Comparison of ENCODE assay signal across 23 cellular contexts in the genomic region with DNA sequence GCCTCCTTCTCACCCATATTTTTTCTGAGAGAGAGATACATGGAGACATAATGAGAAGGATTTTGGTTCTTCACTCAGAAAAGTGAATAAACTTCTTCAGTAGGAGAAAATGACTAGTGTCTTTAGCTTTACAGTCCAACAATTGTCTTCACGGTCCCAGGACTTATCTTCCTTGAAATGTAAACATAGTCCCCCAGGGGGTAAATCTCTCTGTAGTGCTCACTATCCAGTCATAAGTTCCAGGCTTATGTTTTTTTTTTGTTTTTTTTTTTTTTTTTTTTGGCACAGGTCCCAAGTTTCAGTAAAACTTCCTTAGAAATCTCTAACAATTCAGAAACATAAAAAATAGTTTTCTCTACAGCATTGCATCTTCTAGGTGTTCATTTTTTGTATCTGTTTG.
DNase-seq lines count a peak whose midpoint lies in the region; ATAC-seq and TF ChIP-seq lines count a peak whose summit lies in the region.
"Had no signal": no experiment of that assay in that cellular context is flagged by ENCODE, and none has a peak within 500 bp of the region (broad histone marks: within the 10 kb centered on the region; RNA-seq: fewer than 3 reads in every experiment).

No MANE protein-coding gene starts in this region.

- H3K9me3 ChIP-seq in adipocyte (ENCODE audit: control insufficient read depth, low read length) = no peaks in the 10 kb centered on the region
- H3K9me3 ChIP-seq: stomach, tibial artery had no signal

- no peaks in the 10 kb centered on the region for H3K27me3 ChIP-seq in adipocyte (replicated peaks; ENCODE audit: control insufficient read depth, insufficient read depth, low read length)
- H3K27me3 ChIP-seq: cardiac muscle cell, stomach, tibial artery had no signal

- TF ChIP-seq CTCF in epithelial cell of esophagus (IDR thresholded peaks at IDR 0.05; ENCODE audit: insufficient read depth, low read depth, low read length, missing control alignments) = no peak

- H3K4me3 ChIP-seq in adipocyte (ENCODE audit: low read length) (no peak overlapping the region), epithelial cell of esophagus (ENCODE audit: low read length) (no peak overlapping the region)
- H3K4me3 ChIP-seq: cardiac muscle cell, PC-9, stomach, tibial artery had no signal

- no peaks in the 10 kb centered on the region for H3K4me1 ChIP-seq in adipocyte (ENCODE audit: control insufficient read depth, insufficient read depth, low read length)
- H3K4me1 ChIP-seq: stomach, tibial artery had no signal

- no peak for ATAC-seq in GM21360 (IDR thresholded peaks at IDR 0.05; ENCODE audit: unreplicated experiment)
- ATAC-seq: naive thymus-derived CD4-positive, alpha-beta T cell had no signal

- no peaks in the 10 kb centered on the region for H3K36me3 ChIP-seq in adipocyte (ENCODE audit: control insufficient read depth, insufficient read depth, low read length, severe bottlenecking)
- H3K36me3 ChIP-seq: cardiac muscle cell, stomach, tibial artery, WERI-Rb-1 had no signal

- DNase-seq in A172 (ENCODE audit: low spot score) = peak; percentile 68
- peak; percentile 46 for DNase-seq in HT1080 (ENCODE audit: low read depth)
- peak; percentile 6 for DNase-seq in adipocyte (ENCODE audit: low read depth)
- peak; percentile 14 for DNase-seq in epithelial cell of esophagus (ENCODE audit: low read depth)
- DNase-seq in putamen (ENCODE audit: low spot score) = no peak
- DNase-seq in CD1c-positive myeloid dendritic cell (ENCODE audit: extremely low spot score) = no peak
- no peak for DNase-seq in NCI-H2196 (lab: John Stamatoyannopoulos, UW; ENCODE audit: unreplicated experiment)
- DNase-seq: activated CD4-positive, alpha-beta T cell treated with anti-CD3 and anti-CD28 coated beads, Interleukin-2, amount 10 ng/mL, durations not matched to agents 7 days and 5 days; activated T-cell treated with anti-CD3 and anti-CD28 coated beads, Interleukin-2, amount 50 U/mL, for 48 hours; CD8-positive, alpha-beta memory T cell; cortex of kidney; kidney; naive thymus-derived CD4-positive, alpha-beta T cell; NCI-H1105; NCI-H2107; NCI-H524 treated with DMSO at 0.1 percent for 48 hours; PC-9; Right ventricle myocardium superior; stomach; tibial artery; WERI-Rb-1 had no signal

- no peak overlapping the region for H3K9ac ChIP-seq in adipocyte (ENCODE audit: low read length)

Comparison
In these comparisons a context has a peak if more than half of its experiments do, and no peak if none do; other contexts are left out.
1. DNase-seq: peak in A172 (single experiment), HT1080 (single experiment), adipocyte (single experiment) and epithelial cell of esophagus (single experiment); none in putamen (single experiment), CD1c-positive myeloid dendritic cell (single experiment) and NCI-H2196 (single experiment).